Comparison of ENCODE assay signal across 11 cellular contexts in genomic region chr1:29177022-29177705, GRCh38. TPM values are rescaled to one million over a fixed set of nuclear protein-coding genes. Genes with fewer than 3 reads are reported as not detected.
DNase-seq lines count a peak whose midpoint lies in the region; TF ChIP-seq lines count a peak whose summit lies in the region.
"Had no signal": no experiment of that assay in that cellular context is flagged by ENCODE, and none has a peak within 500 bp of the region (broad histone marks: within the 10 kb centered on the region; RNA-seq: fewer than 3 reads in every experiment).

No MANE protein-coding gene starts in this region.

- H3K27ac ChIP-seq in BLaER1 treated with 17β-estradiol and CSF1 and Interleukin-3, amounts not matched to agents 10 nM and 100 nM: peak overlapping the region in 2 of 11 experiments; percentile 10 to 36; a peak in 3 of 22 replicates
- peak overlapping the region; percentile 74 to 79 for H3K27ac ChIP-seq in breast epithelium
- H3K27ac ChIP-seq in Karpas-422 (ENCODE audit: low read length): no peak overlapping the region
- H3K27ac ChIP-seq: PC-9 had no signal

- H3K9me3 ChIP-seq in BLaER1 treated with 17β-estradiol and CSF1 and Interleukin-3, amounts not matched to agents 10 nM and 100 nM (replicated peaks in 1 of 11): no peaks in the 10 kb centered on the region
- H3K9me3 ChIP-seq in breast epithelium (no peaks in the 10 kb centered on the region), Karpas-422 (ENCODE audit: low read length) (no peaks in the 10 kb centered on the region)

- peaks cover 93% of the 10 kb centered on the region for H3K79me2 ChIP-seq in Karpas-422 (ENCODE audit: low read length)

- H3K4me3 ChIP-seq in BLaER1 treated with 17β-estradiol and CSF1 and Interleukin-3, amounts not matched to agents 10 nM and 100 nM: no peak overlapping the region
- H3K4me3 ChIP-seq in breast epithelium (peak overlapping the region in 1 of 3 donors; percentile 19), Karpas-422 (ENCODE audit: low read length) (no peak overlapping the region)
- H3K4me3 ChIP-seq: PC-9 had no signal

- peak overlapping the region; percentile 44 to 76 (median 56) for H3K27ac Mint-ChIP-seq in nephron

- TF ChIP-seq CTCF in breast epithelium (IDR thresholded peaks at IDR 0.05) (no peak), nephron (IDR thresholded peaks at IDR 0.05; ENCODE audit: unreplicated experiment in 3 of 3) (no peak)

- peak overlapping the region in 3 of 11 experiments; percentile 12 to 55 (median 15); a peak in 3 of 22 replicates for H3K9ac ChIP-seq in BLaER1 treated with 17β-estradiol and CSF1 and Interleukin-3, amounts not matched to agents 10 nM and 100 nM
- no peak overlapping the region for H3K9ac ChIP-seq in Karpas-422 (ENCODE audit: low read length)

- H3K9me2 ChIP-seq in Karpas-422 (replicated peaks; ENCODE audit: insufficient read depth, low read length): no peaks in the 10 kb centered on the region

- peak overlapping the region; percentile 22 to 96 (median 91); a peak in 19 of 22 replicates for H3K4me2 ChIP-seq in BLaER1 treated with 17β-estradiol and CSF1 and Interleukin-3, amounts not matched to agents 10 nM and 100 nM
- no peak overlapping the region for H3K4me2 ChIP-seq in Karpas-422 (ENCODE audit: low read depth, low read length, poor library complexity, severe bottlenecking)
- H3K4me2 ChIP-seq: PC-9 had no signal

- CTCF ChIA-PET in HEK293T (lab: Yijun Ruan, JAX): no interaction called here

- DNase-seq in HEK293T (ENCODE audit: extremely low spot score) (no peak), breast epithelium (ENCODE audit: low spot score in 2 of 2) (no peak), Karpas-422 (no peak), DMS114 treated with DMSO at 0.1 percent for 48 hours (lab: John Stamatoyannopoulos, UW; ENCODE audit: unreplicated experiment) (no peak), H4 (ENCODE audit: low spot score) (no peak)
- no peak for DNase-seq in activated effector memory CD4-positive, alpha-beta T cell treated with Interleukin-2 at 50 U/mL for 16 hours
- DNase-seq: DMS 273 treated with DMSO at 0.1 percent for 48 hours; effector CD8-positive, alpha-beta T cell; PC-9 had no signal

- peak overlapping the region; percentile 46 to 58 (median 53) for H3K4me3 Mint-ChIP-seq in nephron

- no peaks in the 10 kb centered on the region for H3K9me3 Mint-ChIP-seq in nephron

- peaks cover 53% of the 10 kb centered on the region for H3K36me3 Mint-ChIP-seq in nephron (ENCODE audit: low read depth)

- intact Hi-C loops in breast epithelium (cut with DNase I; ENCODE audit: low total_unique reads): no loop called here

- peaks cover 89 to 93% (median 91%) of the 10 kb centered on the region in 11 experiments for H4K20me1 ChIP-seq in BLaER1 treated with 17β-estradiol and CSF1 and Interleukin-3, amounts not matched to agents 10 nM and 100 nM
- H4K20me1 ChIP-seq in Karpas-422 (ENCODE audit: insufficient read depth, low read depth, low read length): peaks cover 45% of the 10 kb centered on the region

- H3K4me1 Mint-ChIP-seq in nephron: peaks cover 51% of the 10 kb centered on the region

- POLR2A ChIA-PET in HEK293T (lab: Yijun Ruan, JAX): no interaction called here

- TF ChIP-seq POLR2A in breast epithelium (IDR thresholded peaks at IDR 0.05): no peak

- no peaks in the 10 kb centered on the region for H3K27me3 Mint-ChIP-seq in nephron (ENCODE audit: low read depth)

- no peak overlapping the region for H2AFZ ChIP-seq in Karpas-422 (ENCODE audit: low read length)
- H2AFZ ChIP-seq: PC-9 had no signal

- H3K36me3 ChIP-seq in BLaER1 treated with 17β-estradiol and CSF1 and Interleukin-3, amounts not matched to agents 10 nM and 100 nM: peaks cover 11 to 79% (median 59%) of the 10 kb centered on the region in 11 experiments
- no peaks in the 10 kb centered on the region for H3K36me3 ChIP-seq in breast epithelium
- peaks cover 33% of the 10 kb centered on the region; the same call in 1 of the 2 replicates for H3K36me3 ChIP-seq in Karpas-422 (ENCODE audit: insufficient read depth, low read length)

- H3K27me3 ChIP-seq in BLaER1 treated with 17β-estradiol and CSF1 and Interleukin-3, amounts not matched to agents 10 nM and 100 nM: no peaks in the 10 kb centered on the region
- H3K27me3 ChIP-seq in breast epithelium (no peaks in the 10 kb centered on the region), Karpas-422 (ENCODE audit: low read length) (no peaks in the 10 kb centered on the region)

- H3K4me1 ChIP-seq in BLaER1 treated with 17β-estradiol and CSF1 and Interleukin-3, amounts not matched to agents 10 nM and 100 nM: peaks cover 38 to 67% (median 49%) of the 10 kb centered on the region in 10 experiments
- H3K4me1 ChIP-seq in breast epithelium (peaks cover 0 to 9% of the 10 kb centered on the region in 2 donors), Karpas-422 (ENCODE audit: low read length) (peaks cover 24% of the 10 kb centered on the region)

TF ChIP-seq in HEK293T, 16 proteins besides CTCF, POLR2A, EP300 and RAD21:
- TF ChIP-seq NFRKB (IDR thresholded peaks at IDR 0.05): no peak
- peak; percentile 75 for TF ChIP-seq ZNF384 (IDR thresholded peaks at IDR 0.05)

RNA-seq across cellular contexts. Expression of gene SRSF4, which starts 4.5 kb away (rescaled TPM):
- 10 to 100 TPM; 79.7 to 86.2 (median 85.2) TPM for total RNA-seq in breast epithelium
- 31.7 and 40.1 TPM in 2 replicates for total RNA-seq in Karpas-422 (2014; rRNA removed; shearing (Covaris generic); ENCODE audit: low replicate concordance)
- 28.9 and 29.3 TPM in 2 replicates for total RNA-seq in H4 (2014; rRNA removed; shearing (Covaris generic))

RNA-seq across cellular contexts. Expression of gene TMEM200B, which starts 53.5 kb away (rescaled TPM):
- 10 to 100 TPM in 2 of 3 donors, 1 to 10 TPM in 1; 4.5 to 21.0 (median 12.1) TPM for total RNA-seq in breast epithelium
- total RNA-seq in Karpas-422 (2014; rRNA removed; shearing (Covaris generic); ENCODE audit: low replicate concordance): not detected in 2 replicates
- total RNA-seq in H4 (2014; rRNA removed; shearing (Covaris generic)): 0.08 and 0.17 TPM in 2 replicates

RNA-seq across cellular contexts. Expression of gene MECR, which starts 53.6 kb away (rescaled TPM):
- 10 to 100 TPM; 21.0 to 23.3 (median 21.3) TPM for total RNA-seq in breast epithelium
- total RNA-seq in Karpas-422 (2014; rRNA removed; shearing (Covaris generic); ENCODE audit: low replicate concordance): 25.3 and 26.2 TPM in 2 replicates
- total RNA-seq in H4 (2014; rRNA removed; shearing (Covaris generic)): 29.0 and 32.3 TPM in 2 replicates

RNA-seq across cellular contexts. Expression of gene PTPRU, which starts 59.2 kb away (rescaled TPM):
- 10 to 100 TPM; 16.0 to 33.1 (median 32.5) TPM for total RNA-seq in breast epithelium
- 1.1 TPM in 1 of 2 replicates, not detected in the other for total RNA-seq in Karpas-422 (2014; rRNA removed; shearing (Covaris generic); ENCODE audit: low replicate concordance)
- total RNA-seq in H4 (2014; rRNA removed; shearing (Covaris generic)): 16.2 and 18.3 TPM in 2 replicates
